20 cellular contexts compared by ENCODE assay signal in the genomic region with DNA sequence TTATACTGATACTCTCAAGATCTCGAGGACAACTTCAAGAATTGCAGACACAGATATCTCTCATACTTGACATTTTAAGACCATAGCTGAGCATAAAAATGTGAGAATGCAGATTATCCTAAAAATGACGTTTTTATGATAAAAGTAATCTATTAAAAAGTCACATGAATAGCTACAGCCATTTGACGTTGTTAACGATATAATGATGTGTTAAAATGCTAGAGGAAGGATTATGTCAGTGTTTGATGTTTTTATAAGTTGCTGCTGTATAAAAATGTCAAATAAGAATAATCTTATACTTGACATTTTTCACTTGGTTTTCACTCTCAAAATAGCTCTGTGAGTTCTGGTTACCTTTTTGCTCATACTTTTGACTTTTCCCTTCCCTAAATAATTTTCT.
DNase-seq lines count a peak whose midpoint lies in the region; FAIRE-seq and TF ChIP-seq lines count a peak whose summit lies in the region.
"Had no signal": no experiment of that assay in that cellular context is flagged by ENCODE, and none has a peak within 500 bp of the region (broad histone marks: within the 10 kb centered on the region; RNA-seq: fewer than 3 reads in every experiment).

No MANE protein-coding gene starts in this region.

- no peaks in the 10 kb centered on the region for H3K4me1 ChIP-seq in hepatocyte (ENCODE audit: insufficient read depth)
- H3K4me1 ChIP-seq: A549; BLaER1 treated with 17β-estradiol and CSF1 and Interleukin-3, amounts not matched to agents 10 nM and 100 nM; Caco-2 had no signal

- no peaks in the 10 kb centered on the region for H3K36me3 ChIP-seq in hepatocyte (replicated peaks; ENCODE audit: insufficient read depth, low read depth)
- H3K36me3 ChIP-seq: BLaER1 treated with 17β-estradiol and CSF1 and Interleukin-3, amounts not matched to agents 10 nM and 100 nM had no signal

- H3K9me2 ChIP-seq in hepatocyte (replicated peaks; ENCODE audit: insufficient read depth), result no peaks in the 10 kb centered on the region

- H3K79me2 ChIP-seq in hepatocyte, result no peaks in the 10 kb centered on the region

- peak; percentile 98 for FAIRE-seq in G401.6 (lab: Jason Lieb, UNC)
- FAIRE-seq: A549, D721Med, GM12878, GM12892, GM18507 had no signal

- H3K4me2 ChIP-seq in hepatocyte, result no peak overlapping the region
- H3K4me2 ChIP-seq: A549; BLaER1 treated with 17β-estradiol and CSF1 and Interleukin-3, amounts not matched to agents 10 nM and 100 nM had no signal

- no peak for DNase-seq in HEK293T (ENCODE audit: extremely low spot score)
- DNase-seq in fibroblast of villous mesenchyme (ENCODE audit: low read depth), result peak; percentile 2
- DNase-seq in hepatocyte (ENCODE audit: low spot score), result no peak
- DNase-seq in amniotic stem cell (lab: John Stamatoyannopoulos, UW), result no peak
- DNase-seq: AML-193; Caco-2; Calu3; CD4-positive, alpha-beta T cell; CD8-positive, alpha-beta T cell; DMS79 treated with DMSO at 0.1 percent for 48 hours; GDM1 had no signal

- no peak for TF ChIP-seq CTCF in fibroblast of villous mesenchyme (IDR thresholded peaks at IDR 0.05; ENCODE audit: insufficient read depth, low read depth, low read length)
- TF ChIP-seq CTCF in hepatocyte (IDR thresholded peaks at IDR 0.05; ENCODE audit: poor library complexity), result no peak

- H4K20me1 ChIP-seq in hepatocyte (ENCODE audit: insufficient read depth, poor library complexity, severe bottlenecking), result no peaks in the 10 kb centered on the region
- H4K20me1 ChIP-seq: BLaER1 treated with 17β-estradiol and CSF1 and Interleukin-3, amounts not matched to agents 10 nM and 100 nM had no signal

- no peak overlapping the region for H2AFZ ChIP-seq in hepatocyte

- CTCF ChIA-PET in HEK293T (lab: Yijun Ruan, JAX), result interaction anchor here (1.1 kb wide), 1 partner anchor 36 kb away, joined by 3 read pairs; no protein-coding TSS in a partner anchor

- 49% methylated on average over 4 of the region's 4 CpGs for WGBS in hepatocyte (ENCODE audit: low lambda C conversion rate, missing lambda C conversion rate)

- no peaks in the 10 kb centered on the region for H3K27me3 ChIP-seq in hepatocyte
- H3K27me3 ChIP-seq: BLaER1 treated with 17β-estradiol and CSF1 and Interleukin-3, amounts not matched to agents 10 nM and 100 nM had no signal

- POLR2A ChIA-PET in HEK293T (lab: Yijun Ruan, JAX), result interaction anchor here (0.7 kb wide), 1 partner anchor 53 kb away, joined by 4 read pairs; no protein-coding TSS in a partner anchor

- no peak overlapping the region for H3K27ac ChIP-seq in hepatocyte
- H3K27ac ChIP-seq: 22Rv1; A549; BLaER1 treated with 17β-estradiol and CSF1 and Interleukin-3, amounts not matched to agents 10 nM and 100 nM; C4-2B had no signal

- H3K9me3 ChIP-seq in hepatocyte (ENCODE audit: low read depth), result no peaks in the 10 kb centered on the region
- H3K9me3 ChIP-seq: A549, Caco-2 had no signal

- no peak overlapping the region for H3K4me3 ChIP-seq in fibroblast of villous mesenchyme (ENCODE audit: low read depth, low read length)
- H3K4me3 ChIP-seq in hepatocyte, result no peak overlapping the region
- H3K4me3 ChIP-seq: A549; BLaER1 treated with 17β-estradiol and CSF1 and Interleukin-3, amounts not matched to agents 10 nM and 100 nM; GM12878 had no signal

TF ChIP-seq in HEK293T, 16 proteins besides CTCF, POLR2A, EP300 and RAD21:
- TF ChIP-seq CTBP1 (IDR thresholded peaks at IDR 0.05; ENCODE audit: borderline replicate concordance) (peak; percentile 74; the same call in 1 of the 2 replicates), ELF4 (IDR thresholded peaks at IDR 0.05) (no peak), HDGF (IDR thresholded peaks at IDR 0.05; ENCODE audit: borderline replicate concordance) (no peak), FOXA1 (IDR thresholded peaks at IDR 0.05) (no peak), SUZ12 (IDR thresholded peaks at IDR 0.05) (no peak), BHLHE40 (IDR thresholded peaks at IDR 0.05; ENCODE audit: borderline replicate concordance) (no peak), L3MBTL2 (conservative IDR thresholded peaks at IDR 0.05) (no peak), FOXM1 (IDR thresholded peaks at IDR 0.05; ENCODE audit: borderline replicate concordance) (no peak), SP1 (IDR thresholded peaks at IDR 0.05) (no peak), FOXK2 (IDR thresholded peaks at IDR 0.05) (no peak), TARDBP (IDR thresholded peaks at IDR 0.05) (no peak), ARNT (IDR thresholded peaks at IDR 0.05) (0 out of 2 replicates have a peak, but pooled peaks have one; percentile 34), ZNF384 (IDR thresholded peaks at IDR 0.05) (no peak), NFRKB (IDR thresholded peaks at IDR 0.05) (no peak), LEF1 (IDR thresholded peaks at IDR 0.05; ENCODE audit: borderline replicate concordance) (no peak)
- TF ChIP-seq, protein P1, sequence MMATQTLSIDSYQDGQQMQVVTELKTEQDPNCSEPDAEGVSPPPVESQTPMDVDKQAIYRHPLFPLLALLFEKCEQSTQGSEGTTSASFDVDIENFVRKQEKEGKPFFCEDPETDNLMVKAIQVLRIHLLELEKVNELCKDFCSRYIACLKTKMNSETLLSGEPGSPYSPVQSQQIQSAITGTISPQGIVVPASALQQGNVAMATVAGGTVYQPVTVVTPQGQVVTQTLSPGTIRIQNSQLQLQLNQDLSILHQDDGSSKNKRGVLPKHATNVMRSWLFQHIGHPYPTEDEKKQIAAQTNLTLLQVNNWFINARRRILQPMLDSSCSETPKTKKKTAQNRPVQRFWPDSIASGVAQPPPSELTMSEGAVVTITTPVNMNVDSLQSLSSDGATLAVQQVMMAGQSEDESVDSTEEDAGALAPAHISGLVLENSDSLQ (IDR thresholded peaks at IDR 0.05), result peak; percentile 90
